ENCODE assay signal across 10 cellular contexts in the genomic region with DNA sequence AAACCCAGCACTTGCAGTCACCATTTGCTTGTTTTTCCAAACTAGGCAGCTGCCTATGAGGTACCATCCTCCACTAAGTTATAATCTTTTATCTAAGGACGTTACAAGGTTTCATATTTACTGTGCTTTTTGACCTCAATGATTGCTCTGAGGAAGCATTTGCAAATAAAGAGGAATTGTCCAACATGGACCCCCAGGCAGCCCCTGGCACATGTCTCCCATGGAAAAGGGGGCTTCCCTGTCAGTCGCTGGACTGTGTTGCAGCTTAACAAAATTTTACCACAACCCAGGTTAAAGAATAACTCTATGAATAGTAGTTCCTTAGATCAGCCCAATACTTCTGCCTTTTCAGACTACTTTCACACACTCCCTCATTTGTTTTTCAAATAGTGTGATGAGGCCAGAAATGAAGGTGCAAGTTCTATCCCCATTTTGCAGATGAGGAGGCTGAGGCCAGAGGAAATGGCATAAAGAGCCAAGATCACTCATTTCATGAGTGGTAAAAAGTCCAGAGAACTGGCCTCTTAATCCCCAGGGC. TPM values are rescaled to one million over a fixed set of nuclear protein-coding genes. Genes with fewer than 3 reads are reported as not detected.
A peak's percentile ranks its signal among the peaks of the same experiment; 100 is the strongest.
DNase-seq lines count a peak whose midpoint lies in the region; ATAC-seq and TF ChIP-seq lines count a peak whose summit lies in the region.
"Had no signal": no experiment of that assay in that cellular context is flagged by ENCODE, and none has a peak within 500 bp of the region (broad histone marks: within the 10 kb centered on the region; RNA-seq: fewer than 3 reads in every experiment).

No MANE protein-coding gene starts in this region.

- peaks cover 77% of the 10 kb centered on the region for H3K4me1 Mint-ChIP-seq in activated naive CD8-positive, alpha-beta T cell treated with anti-CD3 and anti-CD28 coated beads for 36 hours
- no peaks in the 10 kb centered on the region for H3K4me1 Mint-ChIP-seq in endothelial cell (ENCODE audit: unreplicated experiment)

- peak overlapping the region; percentile 85 for H3K27ac Mint-ChIP-seq in activated naive CD8-positive, alpha-beta T cell treated with anti-CD3 and anti-CD28 coated beads for 36 hours
- no peak overlapping the region for H3K27ac Mint-ChIP-seq in endothelial cell (ENCODE audit: unreplicated experiment)

- no peak for DNase-seq in activated naive CD8-positive, alpha-beta T cell treated with anti-CD3 and anti-CD28 coated beads for 36 hours
- DNase-seq in globus pallidus (ENCODE audit: low spot score): no peak
- no peak for DNase-seq in endothelial cell (ENCODE audit: low spot score)
- no peak for DNase-seq in T1000 (lab: John Stamatoyannopoulos, UW)
- DNase-seq: activated CD4-positive, CD25-positive, alpha-beta regulatory T cell treated with anti-CD3 and anti-CD28 coated beads, Interleukin-2, amount 50 U/mL, for 72 hours had no signal

- ATAC-seq in GM18861 (IDR thresholded peaks at IDR 0.05; ENCODE audit: unreplicated experiment) (peak; percentile 51), GM21447 (IDR thresholded peaks at IDR 0.05; ENCODE audit: unreplicated experiment) (peak; percentile 65), HG03139 (IDR thresholded peaks at IDR 0.05; ENCODE audit: unreplicated experiment) (peak; percentile 44)

- peaks cover 1% of the 10 kb centered on the region for H3K36me3 Mint-ChIP-seq in activated naive CD8-positive, alpha-beta T cell treated with anti-CD3 and anti-CD28 coated beads for 36 hours
- no peaks in the 10 kb centered on the region for H3K36me3 Mint-ChIP-seq in endothelial cell (ENCODE audit: low read depth, unreplicated experiment)

- no peaks in the 10 kb centered on the region for H3K9me3 Mint-ChIP-seq in activated naive CD8-positive, alpha-beta T cell treated with anti-CD3 and anti-CD28 coated beads for 36 hours
- H3K9me3 Mint-ChIP-seq in endothelial cell (ENCODE audit: unreplicated experiment): no peaks in the 10 kb centered on the region

- no peaks in the 10 kb centered on the region for H3K27me3 Mint-ChIP-seq in activated naive CD8-positive, alpha-beta T cell treated with anti-CD3 and anti-CD28 coated beads for 36 hours
- H3K27me3 Mint-ChIP-seq in endothelial cell (ENCODE audit: unreplicated experiment): peaks cover 2% of the 10 kb centered on the region

- H3K4me3 Mint-ChIP-seq in activated naive CD8-positive, alpha-beta T cell treated with anti-CD3 and anti-CD28 coated beads for 36 hours: no peak overlapping the region
- no peak overlapping the region for H3K4me3 Mint-ChIP-seq in endothelial cell (ENCODE audit: unreplicated experiment)

- no peak for TF ChIP-seq CTCF in endothelial cell (IDR thresholded peaks at IDR 0.05; ENCODE audit: unreplicated experiment)

RNA-seq across cellular contexts. Expression of a gene that starts 52.8 kb away (rescaled TPM):
- total RNA-seq in activated naive CD8-positive, alpha-beta T cell treated with anti-CD3 and anti-CD28 coated beads for 36 hours: under 1 TPM in 1 of 2 experiments, not detected in 1; 0.37 TPM
- total RNA-seq in endothelial cell (ENCODE audit: unreplicated experiment): not detected
- total RNA-seq: ascending aorta, myocyte had no signal
